Comparison of ENCODE assay signal across 33 cellular contexts in the genomic region with DNA sequence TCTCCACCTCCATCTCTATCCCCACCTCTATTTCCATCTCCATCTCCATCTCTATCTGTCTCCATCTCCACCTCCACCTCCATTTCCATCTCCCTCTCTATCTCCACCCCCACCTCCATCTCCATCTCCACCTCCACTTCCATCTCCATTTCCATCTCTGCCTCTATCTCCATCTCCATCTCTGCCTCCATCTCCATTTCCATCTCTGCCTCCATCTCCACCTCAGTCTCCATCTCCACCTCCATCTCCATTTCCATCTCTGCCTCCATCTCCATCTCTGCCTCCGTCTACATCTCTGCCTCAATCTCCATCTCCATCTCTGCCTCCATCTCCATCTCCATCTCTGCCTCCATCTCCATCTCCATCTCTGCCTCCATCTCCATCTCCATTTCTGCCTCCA. TPM values are rescaled to one million over a fixed set of nuclear protein-coding genes. Genes with fewer than 3 reads are reported as not detected.
"Had no signal": no experiment of that assay in that cellular context is flagged by ENCODE, and none has a peak within 500 bp of the region (broad histone marks: within the 10 kb centered on the region; RNA-seq: fewer than 3 reads in every experiment).

No MANE protein-coding gene starts in this region.

- H3K4me3 Mint-ChIP-seq: dendritic cell treated with granulocyte-macrophage colony-stimulating factor and Interleukin-4, amounts not matched to agents 40 ng/mL and 50 ng/mL, for 4 days; effector memory CD8-positive, alpha-beta T cell; endodermal cell; mesothelial cell of epicardium had no signal

- H3K27me3 ChIP-seq: colonic mucosa, esophagus squamous epithelium, left lung had no signal

- H3K27ac ChIP-seq: colonic mucosa, epithelial cell of prostate, esophagus squamous epithelium, gastrocnemius medialis, heart right ventricle, left lung, lower lobe of right lung had no signal

- H3K9me3 Mint-ChIP-seq: effector memory CD8-positive, alpha-beta T cell; mesothelial cell of epicardium had no signal

- H3K4me1 ChIP-seq: colonic mucosa, gastrocnemius medialis, lower lobe of right lung had no signal

- H3K4me3 ChIP-seq: colonic mucosa, esophagus squamous epithelium, gastrocnemius medialis, heart right ventricle, left lung, lower lobe of right lung, mucosa of descending colon had no signal

- H3K36me3 Mint-ChIP-seq: mesothelial cell of epicardium had no signal

- H3K9me3 ChIP-seq: colonic mucosa, gastrocnemius medialis, heart right ventricle, left lung, lower lobe of right lung, mucosa of descending colon had no signal

- ATAC-seq: effector memory CD8-positive, alpha-beta T cell; esophagus mucosa; gastrocnemius medialis; heart right ventricle; left cardiac atrium; left lung; left ventricle myocardium superior; lower lobe of right lung; mucosa of descending colon had no signal

- FAIRE-seq: endometrium, islet of Langerhans, keratinocyte had no signal

- H3K27me3 Mint-ChIP-seq: dendritic cell treated with granulocyte-macrophage colony-stimulating factor and Interleukin-4, amounts not matched to agents 40 ng/mL and 50 ng/mL, for 4 days; effector memory CD8-positive, alpha-beta T cell had no signal

- H3K27ac Mint-ChIP-seq: dendritic cell treated with granulocyte-macrophage colony-stimulating factor and Interleukin-4, amounts not matched to agents 40 ng/mL and 50 ng/mL, for 4 days; effector memory CD8-positive, alpha-beta T cell; endodermal cell; mesothelial cell of epicardium had no signal

- DNase-seq: colonic mucosa; cortex of kidney; effector CD8-positive, alpha-beta T cell; effector memory CD8-positive, alpha-beta T cell; endodermal cell; erythroblast; esophagus squamous epithelium; foreskin fibroblast; foreskin melanocyte; gastrocnemius medialis; glutamatergic neuron; head of caudate nucleus; heart right ventricle; hippocampal formation; left cardiac atrium; left lung; left ventricle myocardium superior; lower lobe of right lung; mesenchymal stem cell; mucosa of descending colon had no signal

- H3K36me3 ChIP-seq: colonic mucosa, esophagus squamous epithelium, gastrocnemius medialis, heart right ventricle, left lung, lower lobe of right lung had no signal

RNA-seq across cellular contexts. Expression of a gene that starts 40.8 kb away (rescaled TPM):
- total RNA-seq: colonic mucosa, dermis microvascular lymphatic vessel endothelial cell, esophagus mucosa, esophagus squamous epithelium, gastrocnemius medialis, glomerular endothelial cell, heart right ventricle, kidney epithelial cell, left cardiac atrium, left lung, left ventricle myocardium superior, lower lobe of right lung, lung microvascular endothelial cell, mesenteric fat pad, mesothelial cell of epicardium, mucosa of descending colon, myocyte had no signal
- polyA plus RNA-seq: heart right ventricle had no signal
